ENCODE assay signal across 33 cellular contexts in genomic region chr6:101312652-101313051, GRCh38.
"Had no signal": no experiment of that assay in that cellular context is flagged by ENCODE, and none has a peak within 500 bp of the region (broad histone marks: within the 10 kb centered on the region; RNA-seq: fewer than 3 reads in every experiment).

No MANE protein-coding gene starts in this region.

- H3K4me1 ChIP-seq: adrenal gland, body of pancreas, breast epithelium had no signal

- H3K27me3 ChIP-seq: adrenal gland, body of pancreas, brain microvascular endothelial cell, breast epithelium had no signal

- H3K27ac ChIP-seq: adrenal gland, body of pancreas, brain microvascular endothelial cell, breast epithelium, VCaP had no signal

- H3K36me3 ChIP-seq: adrenal gland, brain microvascular endothelial cell had no signal

- DNase-seq: activated B cell treated with CpG ODN at 0.5 μM for 24 hours; activated CD4-positive, alpha-beta memory T cell treated with anti-CD3 and anti-CD28 coated beads for 36 hours; activated CD4-positive, alpha-beta T cell treated with anti-CD3 and anti-CD28 coated beads for 4 hours; activated CD4-positive, alpha-beta T cell treated with anti-CD3 and anti-CD28 coated beads, Interleukin-2, amount 10 ng/mL, durations not matched to agents 24 days and 14 days; activated CD4-positive, alpha-beta T cell treated with anti-CD3 and anti-CD28 coated beads, Interleukin-2, amount 50 U/mL, for 1 hour; activated CD4-positive, alpha-beta T cell treated with anti-CD3 and anti-CD28 coated beads, Interleukin-2, amount 50 U/mL, for 4 hours; activated CD4-positive, CD25-positive, alpha-beta regulatory T cell treated with anti-CD3 and anti-CD28 coated beads, Interleukin-2, amount 50 U/mL, for 72 hours; activated CD8-positive, alpha-beta memory T cell treated with anti-CD3 and anti-CD28 coated beads, Interleukin-2, amount 50 U/mL, for 4 hours; activated CD8-positive, alpha-beta T cell treated with anti-CD3 and anti-CD28 coated beads for 36 hours; activated effector memory CD4-positive, alpha-beta T cell treated with anti-CD3 and anti-CD28 coated beads, Interleukin-2, amount 50 U/mL, for 16 hours; activated gamma-delta T cell treated with Interleukin-2 at 50 U/mL for 16 hours; activated naive CD4-positive, alpha-beta T cell; activated naive CD4-positive, alpha-beta T cell treated with anti-CD3 and anti-CD28 coated beads for 36 hours; activated naive CD4-positive, alpha-beta T cell treated with anti-CD3 and anti-CD28 coated beads, Interleukin-2, amount 50 U/mL, for 16 hours; activated naive CD8-positive, alpha-beta T cell treated with anti-CD3 and anti-CD28 coated beads for 36 hours; activated T-cell treated with anti-CD3 and anti-CD28 coated beads for 4 hours; activated T-cell treated with anti-CD3 and anti-CD28 coated beads, Interleukin-2, amount 50 U/mL, for 1 hour; activated T-cell treated with anti-CD3 and anti-CD28 coated beads, Interleukin-2, amount 50 U/mL, for 4 hours; activated T-cell treated with anti-CD3 and anti-CD28 coated beads, Interleukin-2, amount 50 U/mL, for 72 hours; adrenal gland; amniotic stem cell; aorta; body of pancreas; brain microvascular endothelial cell; central memory CD4-positive, alpha-beta T cell; T-helper 9 cell had no signal

- ATAC-seq: activated CD8-positive, alpha-beta T cell treated with anti-CD3 and anti-CD28 coated beads for 36 hours; activated naive CD4-positive, alpha-beta T cell treated with anti-CD3 and anti-CD28 coated beads, Interleukin-2, amount 50 U/mL, for 72 hours; activated T-cell treated with anti-CD3 and anti-CD28 coated beads, Interleukin-2, amount 50 U/mL, for 4 hours; activated T-cell treated with anti-CD3 and anti-CD28 coated beads, Interleukin-2, amount 50 U/mL, for 72 hours; activated T-helper 17 cell treated with anti-CD3 and anti-CD28 coated beads, Interleukin-2, amount 50 U/mL, for 72 hours; body of pancreas had no signal

- FAIRE-seq: astrocyte, colon, TTC549 had no signal

- H3K4me3 ChIP-seq: adrenal gland, body of pancreas, breast epithelium had no signal

- H3K9me3 ChIP-seq: adrenal gland, body of pancreas, breast epithelium had no signal
